In the genomic region with DNA sequence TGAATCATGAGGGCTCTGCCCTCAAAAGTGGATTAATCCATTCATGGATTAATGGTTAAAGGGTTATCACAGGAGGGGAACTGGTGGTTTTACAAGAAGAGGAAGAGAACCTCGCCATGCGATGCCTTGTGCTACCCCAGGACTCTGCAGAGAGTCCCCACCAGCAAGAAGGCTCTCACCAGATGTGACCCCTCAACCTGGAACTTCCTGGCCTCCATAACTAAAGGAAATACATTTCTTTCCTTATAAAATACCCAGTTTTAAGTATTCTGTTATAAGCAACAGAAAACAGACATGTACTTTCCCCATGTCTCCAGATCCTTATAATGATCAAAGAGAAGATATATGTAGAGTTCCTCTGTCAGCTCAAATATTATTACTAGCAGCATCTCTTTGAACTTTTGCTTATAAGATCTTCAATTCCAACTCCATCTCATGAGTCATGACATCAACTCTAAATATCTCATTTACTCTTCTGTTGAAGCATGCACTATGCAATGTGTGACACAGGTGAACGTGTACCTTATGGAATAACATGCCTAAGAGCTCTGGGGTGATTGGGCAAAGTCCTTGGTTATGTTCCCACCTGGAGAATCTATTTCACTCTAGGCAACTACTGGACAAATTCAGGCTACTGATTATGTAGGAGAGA, we compare ENCODE assay signal across 1 cellular context.
TF ChIP-seq lines count a peak whose summit lies in the region.

No MANE protein-coding gene starts in this region.

TF ChIP-seq in GM12878, 131 proteins besides CTCF, POLR2A, EP300 and RAD21 (continued from another document):
- no peak for TF ChIP-seq MEF2B (IDR thresholded peaks at IDR 0.05; ENCODE audit: partially characterized antibody, poor library complexity, severe bottlenecking)
- no peak for TF ChIP-seq TCF7 (IDR thresholded peaks at IDR 0.05; ENCODE audit: borderline replicate concordance)
- TF ChIP-seq NR2C1 (IDR thresholded peaks at IDR 0.05): peak; percentile 63
- TF ChIP-seq SP1 (IDR thresholded peaks at IDR 0.05; ENCODE audit: low read depth, low read length): no peak
- TF ChIP-seq NFXL1 (IDR thresholded peaks at IDR 0.05; ENCODE audit: borderline replicate concordance): no peak
- TF ChIP-seq NR2F1 (conservative IDR thresholded peaks at IDR 0.05): peak; percentile 5; the same call in 1 of the 2 replicates
- TF ChIP-seq POLR2AphosphoS5 (IDR thresholded peaks at IDR 0.05; ENCODE audit: low read length): no peak
- TF ChIP-seq CREM (IDR thresholded peaks at IDR 0.05; ENCODE audit: low read depth): no peak
- TF ChIP-seq SMARCA5 (IDR thresholded peaks at IDR 0.05): no peak
- TF ChIP-seq, protein P1, sequence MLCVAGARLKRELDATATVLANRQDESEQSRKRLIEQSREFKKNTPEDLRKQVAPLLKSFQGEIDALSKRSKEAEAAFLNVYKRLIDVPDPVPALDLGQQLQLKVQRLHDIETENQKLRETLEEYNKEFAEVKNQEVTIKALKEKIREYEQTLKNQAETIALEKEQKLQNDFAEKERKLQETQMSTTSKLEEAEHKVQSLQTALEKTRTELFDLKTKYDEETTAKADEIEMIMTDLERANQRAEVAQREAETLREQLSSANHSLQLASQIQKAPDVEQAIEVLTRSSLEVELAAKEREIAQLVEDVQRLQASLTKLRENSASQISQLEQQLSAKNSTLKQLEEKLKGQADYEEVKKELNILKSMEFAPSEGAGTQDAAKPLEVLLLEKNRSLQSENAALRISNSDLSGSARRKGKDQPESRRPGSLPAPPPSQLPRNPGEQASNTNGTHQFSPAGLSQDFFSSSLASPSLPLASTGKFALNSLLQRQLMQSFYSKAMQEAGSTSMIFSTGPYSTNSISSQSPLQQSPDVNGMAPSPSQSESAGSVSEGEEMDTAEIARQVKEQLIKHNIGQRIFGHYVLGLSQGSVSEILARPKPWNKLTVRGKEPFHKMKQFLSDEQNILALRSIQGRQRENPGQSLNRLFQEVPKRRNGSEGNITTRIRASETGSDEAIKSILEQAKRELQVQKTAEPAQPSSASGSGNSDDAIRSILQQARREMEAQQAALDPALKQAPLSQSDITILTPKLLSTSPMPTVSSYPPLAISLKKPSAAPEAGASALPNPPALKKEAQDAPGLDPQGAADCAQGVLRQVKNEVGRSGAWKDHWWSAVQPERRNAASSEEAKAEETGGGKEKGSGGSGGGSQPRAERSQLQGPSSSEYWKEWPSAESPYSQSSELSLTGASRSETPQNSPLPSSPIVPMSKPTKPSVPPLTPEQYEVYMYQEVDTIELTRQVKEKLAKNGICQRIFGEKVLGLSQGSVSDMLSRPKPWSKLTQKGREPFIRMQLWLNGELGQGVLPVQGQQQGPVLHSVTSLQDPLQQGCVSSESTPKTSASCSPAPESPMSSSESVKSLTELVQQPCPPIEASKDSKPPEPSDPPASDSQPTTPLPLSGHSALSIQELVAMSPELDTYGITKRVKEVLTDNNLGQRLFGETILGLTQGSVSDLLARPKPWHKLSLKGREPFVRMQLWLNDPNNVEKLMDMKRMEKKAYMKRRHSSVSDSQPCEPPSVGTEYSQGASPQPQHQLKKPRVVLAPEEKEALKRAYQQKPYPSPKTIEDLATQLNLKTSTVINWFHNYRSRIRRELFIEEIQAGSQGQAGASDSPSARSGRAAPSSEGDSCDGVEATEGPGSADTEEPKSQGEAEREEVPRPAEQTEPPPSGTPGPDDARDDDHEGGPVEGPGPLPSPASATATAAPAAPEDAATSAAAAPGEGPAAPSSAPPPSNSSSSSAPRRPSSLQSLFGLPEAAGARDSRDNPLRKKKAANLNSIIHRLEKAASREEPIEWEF (IDR thresholded peaks at IDR 0.05; ENCODE audit: insufficient replicate concordance, low read depth, low read length): no peak
- no peak for TF ChIP-seq MYC (IDR thresholded peaks at IDR 0.05; ENCODE audit: insufficient read depth, insufficient read length, insufficient replicate concordance, low read length, severe bottlenecking)
- no peak for TF ChIP-seq SUPT20H (IDR thresholded peaks at IDR 0.05; ENCODE audit: borderline replicate concordance, control insufficient read depth, low read depth, low read length)
- no peak for TF ChIP-seq LARP7 (IDR thresholded peaks at IDR 0.05)
- no peak for TF ChIP-seq BCL11A (IDR thresholded peaks at IDR 0.05; ENCODE audit: low read depth, low read length)
- no peak for TF ChIP-seq RB1 (IDR thresholded peaks at IDR 0.05; ENCODE audit: borderline replicate concordance)
- TF ChIP-seq YBX1 (IDR thresholded peaks at IDR 0.05): no peak
- no peak for TF ChIP-seq SUZ12 (IDR thresholded peaks at IDR 0.05; ENCODE audit: unreplicated experiment)
- no peak for TF ChIP-seq DPF2 (IDR thresholded peaks at IDR 0.05)
- TF ChIP-seq, protein P2, sequence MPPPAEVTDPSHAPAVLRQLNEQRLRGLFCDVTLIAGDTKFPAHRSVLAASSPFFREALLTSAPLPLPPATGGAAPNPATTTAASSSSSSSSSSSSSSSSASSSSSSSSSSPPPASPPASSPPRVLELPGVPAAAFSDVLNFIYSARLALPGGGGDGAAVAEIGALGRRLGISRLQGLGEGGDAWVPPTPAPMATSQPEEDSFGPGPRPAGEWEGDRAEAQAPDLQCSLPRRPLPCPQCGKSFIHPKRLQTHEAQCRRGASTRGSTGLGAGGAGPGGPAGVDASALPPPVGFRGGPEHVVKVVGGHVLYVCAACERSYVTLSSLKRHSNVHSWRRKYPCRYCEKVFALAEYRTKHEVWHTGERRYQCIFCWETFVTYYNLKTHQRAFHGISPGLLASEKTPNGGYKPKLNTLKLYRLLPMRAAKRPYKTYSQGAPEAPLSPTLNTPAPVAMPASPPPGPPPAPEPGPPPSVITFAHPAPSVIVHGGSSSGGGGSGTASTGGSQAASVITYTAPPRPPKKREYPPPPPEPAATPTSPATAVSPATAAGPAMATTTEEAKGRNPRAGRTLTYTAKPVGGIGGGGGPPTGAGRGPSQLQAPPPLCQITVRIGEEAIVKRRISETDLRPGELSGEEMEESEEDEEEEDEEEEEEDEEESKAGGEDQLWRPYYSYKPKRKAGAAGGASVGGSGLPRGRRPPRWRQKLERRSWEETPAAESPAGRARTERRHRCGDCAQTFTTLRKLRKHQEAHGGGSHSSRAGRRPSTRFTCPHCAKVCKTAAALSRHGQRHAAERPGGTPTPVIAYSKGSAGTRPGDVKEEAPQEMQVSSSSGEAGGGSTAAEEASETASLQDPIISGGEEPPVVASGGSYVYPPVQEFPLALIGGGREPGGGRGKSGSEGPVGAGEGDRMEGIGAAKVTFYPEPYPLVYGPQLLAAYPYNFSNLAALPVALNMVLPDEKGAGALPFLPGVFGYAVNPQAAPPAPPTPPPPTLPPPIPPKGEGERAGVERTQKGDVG (CRISPR knock-in tag; IDR thresholded peaks at IDR 0.05): no peak
- TF ChIP-seq, protein P3, sequence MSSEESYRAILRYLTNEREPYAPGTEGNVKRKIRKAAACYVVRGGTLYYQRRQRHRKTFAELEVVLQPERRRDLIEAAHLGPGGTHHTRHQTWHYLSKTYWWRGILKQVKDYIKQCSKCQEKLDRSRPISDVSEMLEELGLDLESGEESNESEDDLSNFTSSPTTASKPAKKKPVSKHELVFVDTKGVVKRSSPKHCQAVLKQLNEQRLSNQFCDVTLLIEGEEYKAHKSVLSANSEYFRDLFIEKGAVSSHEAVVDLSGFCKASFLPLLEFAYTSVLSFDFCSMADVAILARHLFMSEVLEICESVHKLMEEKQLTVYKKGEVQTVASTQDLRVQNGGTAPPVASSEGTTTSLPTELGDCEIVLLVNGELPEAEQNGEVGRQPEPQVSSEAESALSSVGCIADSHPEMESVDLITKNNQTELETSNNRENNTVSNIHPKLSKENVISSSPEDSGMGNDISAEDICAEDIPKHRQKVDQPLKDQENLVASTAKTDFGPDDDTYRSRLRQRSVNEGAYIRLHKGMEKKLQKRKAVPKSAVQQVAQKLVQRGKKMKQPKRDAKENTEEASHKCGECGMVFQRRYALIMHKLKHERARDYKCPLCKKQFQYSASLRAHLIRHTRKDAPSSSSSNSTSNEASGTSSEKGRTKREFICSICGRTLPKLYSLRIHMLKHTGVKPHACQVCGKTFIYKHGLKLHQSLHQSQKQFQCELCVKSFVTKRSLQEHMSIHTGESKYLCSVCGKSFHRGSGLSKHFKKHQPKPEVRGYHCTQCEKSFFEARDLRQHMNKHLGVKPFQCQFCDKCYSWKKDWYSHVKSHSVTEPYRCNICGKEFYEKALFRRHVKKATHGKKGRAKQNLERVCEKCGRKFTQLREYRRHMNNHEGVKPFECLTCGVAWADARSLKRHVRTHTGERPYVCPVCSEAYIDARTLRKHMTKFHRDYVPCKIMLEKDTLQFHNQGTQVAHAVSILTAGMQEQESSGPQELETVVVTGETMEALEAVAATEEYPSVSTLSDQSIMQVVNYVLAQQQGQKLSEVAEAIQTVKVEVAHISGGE (CRISPR knock-in tag; IDR thresholded peaks at IDR 0.05): no peak
- TF ChIP-seq KAT2A (conservative IDR thresholded peaks at IDR 0.05; ENCODE audit: control insufficient read depth, low read depth, low read length): no peak
- TF ChIP-seq, protein P4, sequence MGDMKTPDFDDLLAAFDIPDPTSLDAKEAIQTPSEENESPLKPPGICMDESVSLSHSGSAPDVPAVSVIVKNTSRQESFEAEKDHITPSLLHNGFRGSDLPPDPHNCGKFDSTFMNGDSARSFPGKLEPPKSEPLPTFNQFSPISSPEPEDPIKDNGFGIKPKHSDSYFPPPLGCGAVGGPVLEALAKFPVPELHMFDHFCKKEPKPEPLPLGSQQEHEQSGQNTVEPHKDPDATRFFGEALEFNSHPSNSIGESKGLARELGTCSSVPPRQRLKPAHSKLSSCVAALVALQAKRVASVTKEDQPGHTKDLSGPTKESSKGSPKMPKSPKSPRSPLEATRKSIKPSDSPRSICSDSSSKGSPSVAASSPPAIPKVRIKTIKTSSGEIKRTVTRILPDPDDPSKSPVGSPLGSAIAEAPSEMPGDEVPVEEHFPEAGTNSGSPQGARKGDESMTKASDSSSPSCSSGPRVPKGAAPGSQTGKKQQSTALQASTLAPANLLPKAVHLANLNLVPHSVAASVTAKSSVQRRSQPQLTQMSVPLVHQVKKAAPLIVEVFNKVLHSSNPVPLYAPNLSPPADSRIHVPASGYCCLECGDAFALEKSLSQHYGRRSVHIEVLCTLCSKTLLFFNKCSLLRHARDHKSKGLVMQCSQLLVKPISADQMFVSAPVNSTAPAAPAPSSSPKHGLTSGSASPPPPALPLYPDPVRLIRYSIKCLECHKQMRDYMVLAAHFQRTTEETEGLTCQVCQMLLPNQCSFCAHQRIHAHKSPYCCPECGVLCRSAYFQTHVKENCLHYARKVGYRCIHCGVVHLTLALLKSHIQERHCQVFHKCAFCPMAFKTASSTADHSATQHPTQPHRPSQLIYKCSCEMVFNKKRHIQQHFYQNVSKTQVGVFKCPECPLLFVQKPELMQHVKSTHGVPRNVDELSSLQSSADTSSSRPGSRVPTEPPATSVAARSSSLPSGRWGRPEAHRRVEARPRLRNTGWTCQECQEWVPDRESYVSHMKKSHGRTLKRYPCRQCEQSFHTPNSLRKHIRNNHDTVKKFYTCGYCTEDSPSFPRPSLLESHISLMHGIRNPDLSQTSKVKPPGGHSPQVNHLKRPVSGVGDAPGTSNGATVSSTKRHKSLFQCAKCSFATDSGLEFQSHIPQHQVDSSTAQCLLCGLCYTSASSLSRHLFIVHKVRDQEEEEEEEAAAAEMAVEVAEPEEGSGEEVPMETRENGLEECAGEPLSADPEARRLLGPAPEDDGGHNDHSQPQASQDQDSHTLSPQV (IDR thresholded peaks at IDR 0.05): no peak
